1 cellular context compared by ENCODE assay signal in the genomic region with DNA sequence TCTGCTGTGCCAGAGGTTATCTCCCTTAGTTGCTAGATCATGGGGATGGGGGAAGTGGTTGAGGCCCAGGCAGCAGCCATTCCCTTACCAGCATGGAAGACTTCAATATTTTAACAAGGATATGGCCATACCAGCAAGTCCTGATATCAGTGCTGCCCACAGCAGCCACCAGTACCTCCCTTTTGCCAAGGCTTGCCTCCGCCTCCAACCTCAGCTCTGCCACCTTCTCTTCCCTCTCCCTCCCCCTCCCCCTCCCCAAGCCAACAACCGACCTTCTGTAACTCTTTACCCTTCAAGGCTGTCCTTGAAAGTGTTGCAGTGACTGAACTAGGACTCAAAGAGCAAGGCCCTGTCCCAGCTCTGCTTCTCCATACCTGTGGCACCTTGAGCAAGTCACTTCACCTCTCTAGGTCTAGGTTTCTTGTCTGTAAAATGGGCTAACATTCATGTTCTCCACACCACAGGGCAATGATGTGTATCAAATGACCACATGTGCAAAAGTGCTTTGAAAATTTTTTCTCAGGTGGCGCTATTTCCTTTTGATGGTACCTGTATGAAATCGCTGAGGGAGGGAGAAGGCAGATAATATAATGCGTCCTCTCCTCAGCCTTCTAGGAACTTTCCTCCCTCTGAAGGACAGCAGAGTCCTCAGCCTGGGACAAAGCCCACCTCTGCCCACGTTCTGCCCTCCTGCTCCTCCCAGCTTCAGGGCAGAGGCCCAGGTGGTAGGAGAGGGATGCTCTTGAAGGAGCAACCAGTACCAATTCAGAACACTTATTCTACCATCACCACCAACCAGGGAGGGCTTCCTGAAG.
TF ChIP-seq lines count a peak whose summit lies in the region.

No MANE protein-coding gene starts in this region.

TF ChIP-seq in HepG2, 621 proteins besides CTCF, POLR2A, EP300 and RAD21:
- TF ChIP-seq ZNF10 (CRISPR knock-in tag; IDR thresholded peaks at IDR 0.05; ENCODE audit: borderline replicate concordance, low read depth) (no peak), HNRNPK (IDR thresholded peaks at IDR 0.05; ENCODE audit: low read depth, low read length, poor library complexity, severe bottlenecking) (peak; percentile 17), ZNF629 (CRISPR knock-in tag; conservative IDR thresholded peaks at IDR 0.05) (peak; percentile 37; the same call in 1 of the 2 replicates), POLR2G (IDR thresholded peaks at IDR 0.05; ENCODE audit: low read depth, low read length) (peak; percentile 34; the same call in 1 of the 2 replicates), SSRP1 (CRISPR knock-in tag; IDR thresholded peaks at IDR 0.05) (peak; percentile 81; the same call in 1 of the 2 replicates), RBM22 (optimal IDR thresholded peaks at IDR 0.05; ENCODE audit: low read length) (peak; percentile 51)
